ENCODE assay signal across 1 cellular context in the genomic region with DNA sequence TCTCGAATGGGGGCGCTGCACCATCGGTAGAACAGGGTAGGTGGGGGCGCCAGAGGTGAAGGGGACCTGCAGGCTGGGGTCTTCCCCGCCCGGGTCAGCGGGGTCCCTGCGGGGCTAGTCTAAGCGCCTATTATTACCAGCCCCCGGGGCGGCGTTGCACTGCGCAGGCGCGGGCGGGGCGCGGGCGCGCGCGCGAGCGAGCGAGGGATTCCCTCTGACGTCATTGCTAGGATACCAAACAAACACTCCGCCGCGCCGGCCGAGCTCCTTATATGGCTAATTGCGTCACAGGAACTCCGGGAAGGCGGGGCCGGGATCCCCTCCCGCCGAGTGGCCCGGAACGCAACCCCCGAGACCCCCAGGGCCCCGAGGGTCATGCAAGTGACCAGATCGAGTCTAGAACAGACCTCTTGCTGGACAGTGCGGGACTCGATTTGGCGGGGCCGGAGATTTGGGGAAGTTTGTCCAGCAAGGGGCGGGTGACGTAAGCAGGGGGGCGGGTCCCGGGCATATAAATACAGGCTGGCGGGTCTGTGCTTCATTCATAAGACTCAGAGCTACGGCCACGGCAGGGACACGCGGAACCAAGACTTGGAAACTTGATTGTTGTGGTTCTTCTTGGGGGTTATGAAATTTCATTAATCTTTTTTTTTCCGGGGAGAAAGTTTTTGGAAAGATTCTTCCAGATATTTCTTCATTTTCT.
TF ChIP-seq lines count a peak whose summit lies in the region.

A gene (plus strand): TSS at position 541 of the 703 bp plus-strand sequence. CDS start 591 bp downstream, outside the sequence.

TF ChIP-seq in SK-N-SH, 30 proteins besides CTCF, POLR2A, EP300 and RAD21 (continued from another document):
- TF ChIP-seq, protein P1, sequence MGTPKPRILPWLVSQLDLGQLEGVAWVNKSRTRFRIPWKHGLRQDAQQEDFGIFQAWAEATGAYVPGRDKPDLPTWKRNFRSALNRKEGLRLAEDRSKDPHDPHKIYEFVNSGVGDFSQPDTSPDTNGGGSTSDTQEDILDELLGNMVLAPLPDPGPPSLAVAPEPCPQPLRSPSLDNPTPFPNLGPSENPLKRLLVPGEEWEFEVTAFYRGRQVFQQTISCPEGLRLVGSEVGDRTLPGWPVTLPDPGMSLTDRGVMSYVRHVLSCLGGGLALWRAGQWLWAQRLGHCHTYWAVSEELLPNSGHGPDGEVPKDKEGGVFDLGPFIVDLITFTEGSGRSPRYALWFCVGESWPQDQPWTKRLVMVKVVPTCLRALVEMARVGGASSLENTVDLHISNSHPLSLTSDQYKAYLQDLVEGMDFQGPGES (IDR thresholded peaks at IDR 0.05; ENCODE audit: low read depth, low read length), result no peak
- TF ChIP-seq, protein P2, sequence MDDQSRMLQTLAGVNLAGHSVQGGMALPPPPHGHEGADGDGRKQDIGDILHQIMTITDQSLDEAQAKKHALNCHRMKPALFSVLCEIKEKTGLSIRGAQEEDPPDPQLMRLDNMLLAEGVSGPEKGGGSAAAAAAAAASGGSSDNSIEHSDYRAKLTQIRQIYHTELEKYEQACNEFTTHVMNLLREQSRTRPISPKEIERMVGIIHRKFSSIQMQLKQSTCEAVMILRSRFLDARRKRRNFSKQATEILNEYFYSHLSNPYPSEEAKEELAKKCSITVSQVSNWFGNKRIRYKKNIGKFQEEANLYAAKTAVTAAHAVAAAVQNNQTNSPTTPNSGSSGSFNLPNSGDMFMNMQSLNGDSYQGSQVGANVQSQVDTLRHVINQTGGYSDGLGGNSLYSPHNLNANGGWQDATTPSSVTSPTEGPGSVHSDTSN (IDR thresholded peaks at IDR 0.05), result peak; percentile 71
- TF ChIP-seq FOSL2 (IDR thresholded peaks at IDR 0.05; ENCODE audit: borderline replicate concordance, low read depth) (no peak), MEF2A (IDR thresholded peaks at IDR 0.05; ENCODE audit: borderline replicate concordance, low read depth) (no peak), RCOR1 (IDR thresholded peaks at IDR 0.05; ENCODE audit: low read length) (no peak), NRF1 (IDR thresholded peaks at IDR 0.05; ENCODE audit: low read depth, low read length) (peak; percentile 88), TAF1 (IDR thresholded peaks at IDR 0.05; ENCODE audit: borderline replicate concordance, low read depth, low read length) (peak; percentile 79; the same call in 1 of the 2 replicates), TCF12 (IDR thresholded peaks at IDR 0.05) (0 out of 2 replicates have a peak, but pooled peaks have one; percentile 11), MXI1 (IDR thresholded peaks at IDR 0.05; ENCODE audit: low read depth, low read length) (peak; percentile 82), SIN3A (IDR thresholded peaks at IDR 0.05; ENCODE audit: borderline replicate concordance, low read depth, low read length) (peak; percentile 71), RFX5 (IDR thresholded peaks at IDR 0.05; ENCODE audit: low read length) (no peak), SMC3 (IDR thresholded peaks at IDR 0.05; ENCODE audit: low read depth, low read length) (no peak), JUND (IDR thresholded peaks at IDR 0.05) (no peak; the same call in 1 of the 2 replicates), POLR2AphosphoS5 (IDR thresholded peaks at IDR 0.05; ENCODE audit: low read depth, low read length) (peak; percentile 75; the same call in 1 of the 2 replicates), YY1 (IDR thresholded peaks at IDR 0.05; ENCODE audit: low read depth) (no peak), TEAD4 (IDR thresholded peaks at IDR 0.05; ENCODE audit: borderline replicate concordance, insufficient read depth) (0 out of 2 replicates have a peak, but pooled peaks have one; percentile 10), EZH2phosphoT487 (IDR thresholded peaks at IDR 0.05; ENCODE audit: borderline replicate concordance, low read depth) (no peak), ELF1 (IDR thresholded peaks at IDR 0.05) (no peak)
- TF ChIP-seq, protein P3, sequence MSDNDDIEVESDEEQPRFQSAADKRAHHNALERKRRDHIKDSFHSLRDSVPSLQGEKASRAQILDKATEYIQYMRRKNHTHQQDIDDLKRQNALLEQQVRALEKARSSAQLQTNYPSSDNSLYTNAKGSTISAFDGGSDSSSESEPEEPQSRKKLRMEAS (IDR thresholded peaks at IDR 0.05; ENCODE audit: low read depth), result 0 out of 2 replicates have a peak, but pooled peaks have one; percentile 11
- TF ChIP-seq, protein P4, sequence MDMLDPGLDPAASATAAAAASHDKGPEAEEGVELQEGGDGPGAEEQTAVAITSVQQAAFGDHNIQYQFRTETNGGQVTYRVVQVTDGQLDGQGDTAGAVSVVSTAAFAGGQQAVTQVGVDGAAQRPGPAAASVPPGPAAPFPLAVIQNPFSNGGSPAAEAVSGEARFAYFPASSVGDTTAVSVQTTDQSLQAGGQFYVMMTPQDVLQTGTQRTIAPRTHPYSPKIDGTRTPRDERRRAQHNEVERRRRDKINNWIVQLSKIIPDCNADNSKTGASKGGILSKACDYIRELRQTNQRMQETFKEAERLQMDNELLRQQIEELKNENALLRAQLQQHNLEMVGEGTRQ (IDR thresholded peaks at IDR 0.05; ENCODE audit: borderline replicate concordance, low read depth, low read length), result no peak
- TF ChIP-seq, protein P5, sequence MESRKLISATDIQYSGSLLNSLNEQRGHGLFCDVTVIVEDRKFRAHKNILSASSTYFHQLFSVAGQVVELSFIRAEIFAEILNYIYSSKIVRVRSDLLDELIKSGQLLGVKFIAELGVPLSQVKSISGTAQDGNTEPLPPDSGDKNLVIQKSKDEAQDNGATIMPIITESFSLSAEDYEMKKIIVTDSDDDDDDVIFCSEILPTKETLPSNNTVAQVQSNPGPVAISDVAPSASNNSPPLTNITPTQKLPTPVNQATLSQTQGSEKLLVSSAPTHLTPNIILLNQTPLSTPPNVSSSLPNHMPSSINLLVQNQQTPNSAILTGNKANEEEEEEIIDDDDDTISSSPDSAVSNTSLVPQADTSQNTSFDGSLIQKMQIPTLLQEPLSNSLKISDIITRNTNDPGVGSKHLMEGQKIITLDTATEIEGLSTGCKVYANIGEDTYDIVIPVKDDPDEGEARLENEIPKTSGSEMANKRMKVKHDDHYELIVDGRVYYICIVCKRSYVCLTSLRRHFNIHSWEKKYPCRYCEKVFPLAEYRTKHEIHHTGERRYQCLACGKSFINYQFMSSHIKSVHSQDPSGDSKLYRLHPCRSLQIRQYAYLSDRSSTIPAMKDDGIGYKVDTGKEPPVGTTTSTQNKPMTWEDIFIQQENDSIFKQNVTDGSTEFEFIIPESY (IDR thresholded peaks at IDR 0.05; ENCODE audit: borderline replicate concordance, low read depth), result no peak
- TF ChIP-seq, protein P6, sequence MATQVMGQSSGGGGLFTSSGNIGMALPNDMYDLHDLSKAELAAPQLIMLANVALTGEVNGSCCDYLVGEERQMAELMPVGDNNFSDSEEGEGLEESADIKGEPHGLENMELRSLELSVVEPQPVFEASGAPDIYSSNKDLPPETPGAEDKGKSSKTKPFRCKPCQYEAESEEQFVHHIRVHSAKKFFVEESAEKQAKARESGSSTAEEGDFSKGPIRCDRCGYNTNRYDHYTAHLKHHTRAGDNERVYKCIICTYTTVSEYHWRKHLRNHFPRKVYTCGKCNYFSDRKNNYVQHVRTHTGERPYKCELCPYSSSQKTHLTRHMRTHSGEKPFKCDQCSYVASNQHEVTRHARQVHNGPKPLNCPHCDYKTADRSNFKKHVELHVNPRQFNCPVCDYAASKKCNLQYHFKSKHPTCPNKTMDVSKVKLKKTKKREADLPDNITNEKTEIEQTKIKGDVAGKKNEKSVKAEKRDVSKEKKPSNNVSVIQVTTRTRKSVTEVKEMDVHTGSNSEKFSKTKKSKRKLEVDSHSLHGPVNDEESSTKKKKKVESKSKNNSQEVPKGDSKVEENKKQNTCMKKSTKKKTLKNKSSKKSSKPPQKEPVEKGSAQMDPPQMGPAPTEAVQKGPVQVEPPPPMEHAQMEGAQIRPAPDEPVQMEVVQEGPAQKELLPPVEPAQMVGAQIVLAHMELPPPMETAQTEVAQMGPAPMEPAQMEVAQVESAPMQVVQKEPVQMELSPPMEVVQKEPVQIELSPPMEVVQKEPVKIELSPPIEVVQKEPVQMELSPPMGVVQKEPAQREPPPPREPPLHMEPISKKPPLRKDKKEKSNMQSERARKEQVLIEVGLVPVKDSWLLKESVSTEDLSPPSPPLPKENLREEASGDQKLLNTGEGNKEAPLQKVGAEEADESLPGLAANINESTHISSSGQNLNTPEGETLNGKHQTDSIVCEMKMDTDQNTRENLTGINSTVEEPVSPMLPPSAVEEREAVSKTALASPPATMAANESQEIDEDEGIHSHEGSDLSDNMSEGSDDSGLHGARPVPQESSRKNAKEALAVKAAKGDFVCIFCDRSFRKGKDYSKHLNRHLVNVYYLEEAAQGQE (IDR thresholded peaks at IDR 0.05; ENCODE audit: low read depth, low read length), result no peak
- TF ChIP-seq, protein P7, sequence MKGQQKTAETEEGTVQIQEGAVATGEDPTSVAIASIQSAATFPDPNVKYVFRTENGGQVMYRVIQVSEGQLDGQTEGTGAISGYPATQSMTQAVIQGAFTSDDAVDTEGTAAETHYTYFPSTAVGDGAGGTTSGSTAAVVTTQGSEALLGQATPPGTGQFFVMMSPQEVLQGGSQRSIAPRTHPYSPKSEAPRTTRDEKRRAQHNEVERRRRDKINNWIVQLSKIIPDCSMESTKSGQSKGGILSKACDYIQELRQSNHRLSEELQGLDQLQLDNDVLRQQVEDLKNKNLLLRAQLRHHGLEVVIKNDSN (IDR thresholded peaks at IDR 0.05; ENCODE audit: borderline replicate concordance, low read depth), result no peak
TF ChIP-seq in SK-N-SH: peak in this region for 9.
